ENCODE assay signal across 8 cellular contexts in the genomic region with DNA sequence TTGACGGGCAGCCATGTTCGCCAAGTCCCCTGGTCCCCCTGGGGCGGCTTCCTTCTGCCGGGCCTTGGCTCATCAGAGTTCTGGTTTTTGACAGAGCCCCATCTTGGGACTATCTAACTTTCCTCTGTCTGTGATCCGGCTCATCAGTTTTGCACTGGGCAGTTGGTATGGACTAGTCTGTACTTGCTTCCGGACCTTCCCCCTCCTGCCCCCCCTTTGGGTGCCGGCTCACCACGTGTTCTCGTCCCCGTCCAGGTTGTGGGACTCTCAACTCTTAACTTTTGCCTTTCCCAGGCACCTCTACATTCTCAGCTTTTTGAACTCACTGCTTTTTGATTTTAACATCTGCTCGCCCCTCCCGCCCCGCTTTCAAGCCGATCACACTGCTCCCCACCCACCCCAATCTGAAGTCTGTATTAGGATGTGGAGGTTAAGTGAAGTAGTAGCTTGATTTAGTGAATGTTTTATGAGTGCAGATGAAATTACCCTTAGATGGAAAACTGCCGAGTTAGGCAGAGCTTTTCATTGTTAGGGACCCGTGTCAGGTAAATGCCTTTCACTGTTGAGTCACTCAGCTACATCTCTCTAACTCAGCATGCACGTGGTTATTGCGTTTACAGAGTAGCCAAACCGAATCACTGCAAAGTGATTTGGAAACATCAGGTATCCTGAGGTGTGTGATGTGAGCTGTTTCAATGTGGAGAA. TPM values are rescaled to one million over a fixed set of nuclear protein-coding genes. Genes with fewer than 3 reads are reported as not detected.
DNase-seq lines count a peak whose midpoint lies in the region; ATAC-seq and TF ChIP-seq lines count a peak whose summit lies in the region.

No MANE protein-coding gene starts in this region.

- peaks cover 59% of the 10 kb centered on the region for H3K79me2 ChIP-seq in DND-41 (ENCODE audit: insufficient read depth, low read length)

- H3K4me2 ChIP-seq in DND-41 (ENCODE audit: insufficient read depth, low read length) = peak overlapping the region; percentile 80

- H3K27me3 ChIP-seq in DND-41 (ENCODE audit: insufficient read depth, low read length, poor library complexity) (peaks cover 5% of the 10 kb centered on the region), H7 (ENCODE audit: control insufficient read depth, insufficient read depth, low read length) (no peaks in the 10 kb centered on the region; the same call in 1 of the 2 replicates), MG63 (no peaks in the 10 kb centered on the region), endodermal cell (ENCODE audit: control insufficient read depth, insufficient read depth, low read length, poor library complexity, severe bottlenecking) (peaks cover 25% of the 10 kb centered on the region)

- H3K4me3 ChIP-seq in DND-41 (ENCODE audit: low read depth in 1 of 2, low read length in 2 of 2) (peak overlapping the region; percentile 99 to 100), H7 (ENCODE audit: insufficient read depth, low read depth, low read length) (peak overlapping the region; percentile 99), MG63 (peak overlapping the region; percentile 94), endodermal cell (ENCODE audit: low read length) (peak overlapping the region; percentile 97)

- H3K9me3 Mint-ChIP-seq in activated CD8-positive, alpha-beta T cell treated with anti-CD3 and anti-CD28 coated beads for 36 hours = no peaks in the 10 kb centered on the region
- H3K9me3 Mint-ChIP-seq in endodermal cell (no peaks in the 10 kb centered on the region), mesothelial cell of epicardium (no peaks in the 10 kb centered on the region)
- no peaks in the 10 kb centered on the region for H3K9me3 Mint-ChIP-seq in stimulated activated effector memory CD8-positive, alpha-beta T cell treated with anti-CD3 and anti-CD28 coated beads, Interleukin-12 subunit alpha, Interleukin-12 subunit beta, amount 100 ng/mL, for 72 hours

- ATAC-seq in DND-41 (ENCODE audit: insufficient read depth, low read depth) = peak; percentile 41
- ATAC-seq in activated CD8-positive, alpha-beta T cell treated with anti-CD3 and anti-CD28 coated beads for 36 hours = peak; percentile 14
- peak; percentile 54 for ATAC-seq in stimulated activated effector memory CD8-positive, alpha-beta T cell treated with anti-CD3 and anti-CD28 coated beads, Interleukin-12 subunit alpha, Interleukin-12 subunit beta, amount 100 ng/mL, for 72 hours

- CTCF ChIA-PET in activated CD8-positive, alpha-beta T cell treated with anti-CD3 and anti-CD28 coated beads for 36 hours (lab: Charles Lee) = interaction anchor here (0.9 to 3.2 kb wide), 6 partner anchors 9 to 329 kb away, joined by 3 to 14 read pairs (median 3); a partner anchor contains a TSS

- DNase-seq in DND-41 (peak; percentile 58), H7 (peak; percentile 23), MG63 (peak; percentile 63), endodermal cell (peak; percentile 69), mesothelial cell of epicardium (ENCODE audit: low spot score in 2 of 2, unreplicated experiment in 2 of 2) (peak in 1 of 2 experiments; percentile 42), GM19240 (ENCODE audit: insufficient read length, low spot score) (no peak)
- peak; percentile 58 for DNase-seq in activated CD8-positive, alpha-beta T cell treated with anti-CD3 and anti-CD28 coated beads for 36 hours
- DNase-seq in stimulated activated effector memory CD8-positive, alpha-beta T cell treated with anti-CD3 and anti-CD28 coated beads, Interleukin-12 subunit alpha, Interleukin-12 subunit beta, amount 100 ng/mL, for 72 hours (ENCODE audit: low spot score in 2 of 2) = peak; percentile 30 to 75

- WGBS in endodermal cell (ENCODE audit: insufficient coverage in 1 of 2, insufficient read length in 1 of 2), 2 experiments = 0 to 1% methylated on average over 8 to 18 of the region's 19 CpGs

- intact Hi-C loops in activated CD8-positive, alpha-beta T cell treated with anti-CD3 and anti-CD28 coated beads for 36 hours (cut with micrococcal nuclease) = no loop called here

- H3K27ac ChIP-seq in DND-41 (ENCODE audit: low read length) (peak overlapping the region; percentile 93), endodermal cell (ENCODE audit: low read depth, low read length) (peak overlapping the region; percentile 82)

- peaks cover 29% of the 10 kb centered on the region for H3K36me3 Mint-ChIP-seq in activated CD8-positive, alpha-beta T cell treated with anti-CD3 and anti-CD28 coated beads for 36 hours (ENCODE audit: low read depth)
- H3K36me3 Mint-ChIP-seq in endodermal cell (ENCODE audit: low read depth) (no peaks in the 10 kb centered on the region), mesothelial cell of epicardium (no peaks in the 10 kb centered on the region)
- peaks cover 58% of the 10 kb centered on the region for H3K36me3 Mint-ChIP-seq in stimulated activated effector memory CD8-positive, alpha-beta T cell treated with anti-CD3 and anti-CD28 coated beads, Interleukin-12 subunit alpha, Interleukin-12 subunit beta, amount 100 ng/mL, for 72 hours

- peaks cover 34% of the 10 kb centered on the region for H3K4me1 Mint-ChIP-seq in activated CD8-positive, alpha-beta T cell treated with anti-CD3 and anti-CD28 coated beads for 36 hours (ENCODE audit: low read depth)
- H3K4me1 Mint-ChIP-seq in endodermal cell (peaks cover 30% of the 10 kb centered on the region), mesothelial cell of epicardium (peaks cover 34% of the 10 kb centered on the region)
- peaks cover 40% of the 10 kb centered on the region for H3K4me1 Mint-ChIP-seq in stimulated activated effector memory CD8-positive, alpha-beta T cell treated with anti-CD3 and anti-CD28 coated beads, Interleukin-12 subunit alpha, Interleukin-12 subunit beta, amount 100 ng/mL, for 72 hours

- H3K9ac ChIP-seq in DND-41 (ENCODE audit: low read depth, low read length) (peak overlapping the region; percentile 98), endodermal cell (ENCODE audit: extremely low read depth, low read length, poor library complexity, severe bottlenecking) (peak overlapping the region; percentile 89)

- H4K20me1 ChIP-seq in DND-41 (ENCODE audit: insufficient read depth, low read length) = peaks cover 53% of the 10 kb centered on the region

- POLR2A ChIA-PET in activated CD8-positive, alpha-beta T cell treated with anti-CD3 and anti-CD28 coated beads for 36 hours (lab: Charles Lee) = interaction anchor here (0.6 to 4.1 kb wide), 20 partner anchors 9 to 289 kb away, joined by 3 to 30 read pairs (median 5); a partner anchor contains a TSS

- peak overlapping the region; percentile 85 for H2AFZ ChIP-seq in DND-41 (ENCODE audit: low read depth, low read length)

- no peaks in the 10 kb centered on the region for H3K27me3 Mint-ChIP-seq in activated CD8-positive, alpha-beta T cell treated with anti-CD3 and anti-CD28 coated beads for 36 hours
- H3K27me3 Mint-ChIP-seq in endodermal cell (ENCODE audit: insufficient read depth) = no peaks in the 10 kb centered on the region
- H3K27me3 Mint-ChIP-seq in mesothelial cell of epicardium (ENCODE audit: low read depth) = no peaks in the 10 kb centered on the region

- no peak for TF ChIP-seq CTCF in DND-41 (IDR thresholded peaks at IDR 0.05; ENCODE audit: borderline replicate concordance, extremely low read depth, low read length, poor library complexity, severe bottlenecking)
- no peak for TF ChIP-seq CTCF in activated CD8-positive, alpha-beta T cell treated with anti-CD3 and anti-CD28 coated beads for 36 hours (IDR thresholded peaks at IDR 0.05)
- no peak for TF ChIP-seq CTCF in endodermal cell (conservative IDR thresholded peaks at IDR 0.05)
- TF ChIP-seq CTCF in mesothelial cell of epicardium (IDR thresholded peaks at IDR 0.05; ENCODE audit: unreplicated experiment) = no peak

- H3K36me3 ChIP-seq in DND-41 (ENCODE audit: insufficient read depth, low read length) = peaks cover 11% of the 10 kb centered on the region
- no peaks in the 10 kb centered on the region for H3K36me3 ChIP-seq in H7 (replicated peaks; ENCODE audit: control insufficient read depth, insufficient read depth, low read length)
- peaks cover 28% of the 10 kb centered on the region for H3K36me3 ChIP-seq in MG63
- no peaks in the 10 kb centered on the region for H3K36me3 ChIP-seq in endodermal cell (ENCODE audit: control insufficient read depth, insufficient read depth, low read length)

- peak overlapping the region; percentile 98 for H3K27ac Mint-ChIP-seq in activated CD8-positive, alpha-beta T cell treated with anti-CD3 and anti-CD28 coated beads for 36 hours
- peak overlapping the region; percentile 90 for H3K27ac Mint-ChIP-seq in endodermal cell
- peak overlapping the region; percentile 94 for H3K27ac Mint-ChIP-seq in mesothelial cell of epicardium
- H3K27ac Mint-ChIP-seq in stimulated activated effector memory CD8-positive, alpha-beta T cell treated with anti-CD3 and anti-CD28 coated beads, Interleukin-12 subunit alpha, Interleukin-12 subunit beta, amount 100 ng/mL, for 72 hours = peak overlapping the region; percentile 98

- peaks cover 35% of the 10 kb centered on the region for H3K4me1 ChIP-seq in DND-41 (ENCODE audit: insufficient read depth, low read length)
- H3K4me1 ChIP-seq in endodermal cell (ENCODE audit: control insufficient read depth, insufficient read depth, low read length) = peaks cover 2% of the 10 kb centered on the region

- H3K9me3 ChIP-seq in DND-41 (ENCODE audit: insufficient read depth, low read length, severe bottlenecking) (no peaks in the 10 kb centered on the region), MG63 (no peaks in the 10 kb centered on the region), endodermal cell (ENCODE audit: control insufficient read depth, low read length) (no peaks in the 10 kb centered on the region)

- H3K4me3 Mint-ChIP-seq in activated CD8-positive, alpha-beta T cell treated with anti-CD3 and anti-CD28 coated beads for 36 hours = peak overlapping the region; percentile 100
- peak overlapping the region; percentile 90 for H3K4me3 Mint-ChIP-seq in endodermal cell
- peak overlapping the region; percentile 90 for H3K4me3 Mint-ChIP-seq in mesothelial cell of epicardium
- H3K4me3 Mint-ChIP-seq in stimulated activated effector memory CD8-positive, alpha-beta T cell treated with anti-CD3 and anti-CD28 coated beads, Interleukin-12 subunit alpha, Interleukin-12 subunit beta, amount 100 ng/mL, for 72 hours = peak overlapping the region; percentile 97

RNA-seq across cellular contexts. Expression of a gene that starts 0.9 kb away (rescaled TPM):
- total RNA-seq in H7 (2014; rRNA removed; shearing (Covaris generic)) = 101 and 106 TPM in 2 replicates
- total RNA-seq in MG63 (2014; rRNA removed; shearing (Covaris generic); ENCODE audit: low replicate concordance) = 114 and 141 TPM in 2 replicates
- 100 to 1,000 TPM; 121 to 129 TPM for total RNA-seq in activated CD8-positive, alpha-beta T cell treated with anti-CD3 and anti-CD28 coated beads for 36 hours
- 10 to 100 TPM; 64.3 to 77.7 TPM for total RNA-seq in endodermal cell
- polyA plus RNA-seq in endodermal cell (2013, experiment 1 of 2) = 33.6 TPM
- polyA plus RNA-seq in endodermal cell (2013, experiment 2 of 2) = 31.3 TPM
- 65.3 to 66.9 TPM (median 65.5 TPM) in 3 replicates for total RNA-seq in mesothelial cell of epicardium

RNA-seq across cellular contexts. Expression of a gene that starts 25.2 kb away (rescaled TPM):
- 26.1 and 26.6 TPM in 2 replicates for total RNA-seq in H7 (2014; rRNA removed; shearing (Covaris generic))
- 10.1 and 14.8 TPM in 2 replicates for total RNA-seq in MG63 (2014; rRNA removed; shearing (Covaris generic); ENCODE audit: low replicate concordance)
- 10 to 100 TPM; 14.5 to 19.3 TPM for total RNA-seq in activated CD8-positive, alpha-beta T cell treated with anti-CD3 and anti-CD28 coated beads for 36 hours
- 10 to 100 TPM; 19.9 to 22.4 TPM for total RNA-seq in endodermal cell
- 24.4 TPM for polyA plus RNA-seq in endodermal cell (2013, experiment 1 of 2)
- polyA plus RNA-seq in endodermal cell (2013, experiment 2 of 2) = 26.8 TPM
- 18.6 to 19.2 TPM (median 19.1 TPM) in 3 replicates for total RNA-seq in mesothelial cell of epicardium
